In the genomic region with DNA sequence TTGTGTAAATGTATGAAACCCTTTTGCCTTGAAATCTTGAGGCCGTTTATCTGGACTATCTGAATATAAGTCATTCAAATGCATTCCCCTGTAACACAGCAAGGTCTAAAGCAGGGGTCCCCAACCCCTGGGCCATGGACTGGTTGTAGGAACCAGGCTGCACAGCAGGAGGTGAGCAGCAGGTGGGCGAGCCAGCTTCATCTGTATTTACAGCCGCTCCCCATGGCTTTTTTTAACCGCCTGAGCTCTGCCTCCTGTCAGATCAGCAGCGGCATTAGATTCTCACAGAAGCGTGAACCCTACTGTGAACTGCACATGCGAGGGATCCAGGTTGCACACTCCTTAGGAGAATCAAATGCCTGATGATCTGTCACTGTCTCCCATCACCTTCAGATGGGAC, we compare ENCODE assay signal across 25 cellular contexts. TPM values are rescaled to one million over a fixed set of nuclear protein-coding genes. Genes with fewer than 3 reads are reported as not detected.
DNase-seq lines count a peak whose midpoint lies in the region; FAIRE-seq and TF ChIP-seq lines count a peak whose summit lies in the region.
"Had no signal": no experiment of that assay in that cellular context is flagged by ENCODE, and none has a peak within 500 bp of the region (broad histone marks: within the 10 kb centered on the region; RNA-seq: fewer than 3 reads in every experiment).

No MANE protein-coding gene starts in this region.

- H2BK12ac ChIP-seq in H1 (ENCODE audit: low read depth, low read length) = no peak overlapping the region

- H2BK120ac ChIP-seq in H1 (replicated peaks; ENCODE audit: low read depth, low read length) = no peak overlapping the region

- no peak overlapping the region for H3K9ac ChIP-seq in H1 (replicated peaks in 1 of 4; ENCODE audit: extremely low read depth in 1 of 4, low read depth in 3 of 4, low read length in 3 of 4)
- H3K9ac ChIP-seq: BLaER1 treated with 17β-estradiol and CSF1 and Interleukin-3, amounts not matched to agents 10 nM and 100 nM had no signal

- H4K20me1 ChIP-seq in H1 (replicated peaks in 1 of 2; ENCODE audit: control insufficient read depth in 1 of 2, insufficient read depth in 2 of 2, low read length in 2 of 2) = no peaks in the 10 kb centered on the region
- H4K20me1 ChIP-seq: BLaER1 treated with 17β-estradiol and CSF1 and Interleukin-3, amounts not matched to agents 10 nM and 100 nM had no signal

- H3K27ac ChIP-seq in HEK293 (ENCODE audit: extremely low read depth, low read depth, low read length) (no peak overlapping the region), H1 (ENCODE audit: low read depth, low read length) (no peak overlapping the region)
- H3K27ac ChIP-seq: A549; BLaER1 treated with 17β-estradiol and CSF1 and Interleukin-3, amounts not matched to agents 10 nM and 100 nM had no signal

- H3K4me1 ChIP-seq in HEK293 (ENCODE audit: control insufficient read depth, insufficient read depth, low read length) (no peaks in the 10 kb centered on the region), H1 (replicated peaks in 1 of 4; ENCODE audit: control insufficient read depth in 3 of 4, insufficient read depth in 4 of 4, low read length in 3 of 4) (peaks cover 0 to 7% (median 3%) of the 10 kb centered on the region in 4 experiments; a peak in 6 of 7 replicates)
- H3K4me1 ChIP-seq: A549, BE2C had no signal

- no peak overlapping the region for H4K8ac ChIP-seq in H1 (ENCODE audit: extremely low read depth, insufficient read depth, low read length)

- TF ChIP-seq POLR2A in H1 (IDR thresholded peaks at IDR 0.05; ENCODE audit: control extremely low read depth in 1 of 2, low read depth in 2 of 2, low read length in 2 of 2) = no peak

- H3K36me3 ChIP-seq in HEK293 (ENCODE audit: control insufficient read depth in 2 of 2, insufficient read depth in 1 of 2, low read length in 2 of 2) (no peaks in the 10 kb centered on the region), H1 (ENCODE audit: control insufficient read depth in 2 of 4, insufficient read depth in 4 of 4, low read length in 3 of 4) (no peaks in the 10 kb centered on the region)
- H3K36me3 ChIP-seq: BE2C; BLaER1 treated with 17β-estradiol and CSF1 and Interleukin-3, amounts not matched to agents 10 nM and 100 nM had no signal

- no peak overlapping the region for H2BK20ac ChIP-seq in H1 (ENCODE audit: low read length)

- POLR2A ChIA-PET in HEK293 (lab: Yijun Ruan, JAX) = no interaction called here
- POLR2A ChIA-PET in H1 (lab: Charles Lee; ENCODE audit: partially characterized antibody) = interaction anchor here (0.7 kb wide), 1 partner anchor 32 kb away, joined by 3 read pairs; no protein-coding TSS in a partner anchor

- no peaks in the 10 kb centered on the region for H3K23me2 ChIP-seq in H1 (ENCODE audit: low read depth, low read length)

- H3K4ac ChIP-seq in H1 (replicated peaks; ENCODE audit: insufficient read length, low read depth, low read length) = no peak overlapping the region

- TF ChIP-seq CTCF in HEK293 (tag by site-specific recombination; IDR thresholded peaks at IDR 0.05) (no peak), H1 (IDR thresholded peaks at IDR 0.05; ENCODE audit: control extremely low read depth in 1 of 3, insufficient read depth in 1 of 3, low read depth in 1 of 3, low read length in 3 of 3) (no peak)

- H3K9me3 ChIP-seq in HEK293 (ENCODE audit: control insufficient read depth, insufficient read depth, low read depth, low read length) = no peaks in the 10 kb centered on the region
- H3K9me3 ChIP-seq in H1 (ENCODE audit: insufficient read depth in 2 of 2, low read depth in 1 of 2, low read length in 1 of 2) = no peaks in the 10 kb centered on the region
- H3K9me3 ChIP-seq: A549; BE2C; BLaER1 treated with 17β-estradiol and CSF1 and Interleukin-3, amounts not matched to agents 10 nM and 100 nM had no signal

- H3K18ac ChIP-seq in H1 (ENCODE audit: extremely low read depth, low read length) = no peak overlapping the region

- H3K23ac ChIP-seq in H1 (ENCODE audit: insufficient read length) = no peak overlapping the region

- no peak overlapping the region for H4K91ac ChIP-seq in H1 (replicated peaks; ENCODE audit: insufficient read length, low read length)

- H2AK5ac ChIP-seq in H1 (ENCODE audit: low read depth, low read length) = no peak overlapping the region

- no peak for TF ChIP-seq EP300 in H1 (IDR thresholded peaks at IDR 0.05; ENCODE audit: borderline replicate concordance in 1 of 2, low read depth in 2 of 2, low read length in 2 of 2)

- H3K56ac ChIP-seq in H1 (replicated peaks; ENCODE audit: insufficient read length, low read depth, low read length) = no peak overlapping the region

- no peak overlapping the region for H2BK5ac ChIP-seq in H1 (ENCODE audit: low read depth, low read length)

- TF ChIP-seq RAD21 in H1 (IDR thresholded peaks at IDR 0.05 in 1 of 2, conservative IDR thresholded peaks at IDR 0.05 in 1 of 2; ENCODE audit: low read depth in 2 of 2, low read length in 2 of 2) = no peak

- H3K4me2 ChIP-seq in H1 (ENCODE audit: insufficient read depth in 1 of 2, low read depth in 2 of 2, low read length in 2 of 2) = peak overlapping the region; percentile 12 to 39; a peak in 1 of 4 replicates
- H3K4me2 ChIP-seq: A549; BLaER1 treated with 17β-estradiol and CSF1 and Interleukin-3, amounts not matched to agents 10 nM and 100 nM had no signal

- H3K27me3 ChIP-seq in H1 (replicated peaks in 1 of 4; ENCODE audit: control insufficient read depth in 3 of 4, extremely low read depth in 1 of 4, insufficient read depth in 3 of 4, low read length in 3 of 4) = no peaks in the 10 kb centered on the region
- H3K27me3 ChIP-seq: BLaER1 treated with 17β-estradiol and CSF1 and Interleukin-3, amounts not matched to agents 10 nM and 100 nM had no signal

- CTCF ChIA-PET in HEK293 (lab: Yijun Ruan, JAX) (interaction anchor here (0.6 kb wide), 1 partner anchor 1610 kb away, joined by 4 read pairs; no protein-coding TSS in a partner anchor), H1 (lab: Charles Lee; ENCODE audit: partially characterized antibody) (no interaction called here)

- H2BK15ac ChIP-seq in H1 (ENCODE audit: low read length) = no peak overlapping the region

- H4K5ac ChIP-seq in H1 (ENCODE audit: insufficient read length, low read depth, low read length) = no peak overlapping the region

- no peak overlapping the region for H3K4me3 ChIP-seq in HEK293 (ENCODE audit: low read depth, low read length)
- H3K4me3 ChIP-seq in H1 (ENCODE audit: extremely low read depth in 1 of 4, insufficient read depth in 2 of 4, low read depth in 3 of 4, low read length in 4 of 4) = no peak overlapping the region
- H3K4me3 ChIP-seq: A549; BLaER1 treated with 17β-estradiol and CSF1 and Interleukin-3, amounts not matched to agents 10 nM and 100 nM had no signal

- H2AFZ ChIP-seq in H1 (ENCODE audit: low read length) = no peak overlapping the region

- H3K79me1 ChIP-seq in H1 (ENCODE audit: low read depth, low read length) = no peaks in the 10 kb centered on the region

- peak; percentile 14 for DNase-seq in NCI-H146 (lab: John Stamatoyannopoulos, UW)
- no peak for DNase-seq in NCI-H146 treated with DMSO at 0.1 percent for 48 hours (lab: John Stamatoyannopoulos, UW; ENCODE audit: unreplicated experiment)
- DNase-seq in ELF-1 (ENCODE audit: low read depth, low spot score) = peak; percentile 26
- DNase-seq in H1 (ENCODE audit: low read depth in 1 of 2, low spot score in 2 of 2) = no peak
- no peak for DNase-seq in SKM-1 treated with dmso at 0.1 percent for 144 hours (lab: John Stamatoyannopoulos, UW; ENCODE audit: unreplicated experiment)
- no peak for DNase-seq in DMS114 treated with DMSO at 0.1 percent for 48 hours (lab: John Stamatoyannopoulos, UW; ENCODE audit: unreplicated experiment)
- DNase-seq in HK-2 (ENCODE audit: unreplicated experiment) = no peak
- DNase-seq: 8988T; ACHN; AML-193; BE2C; CD4-positive, alpha-beta T cell; CD8-positive, alpha-beta memory T cell; DMS79; EL; GF-D8; H9; HFFc6 had no signal

- no peak for FAIRE-seq in H1 (lab: Jason Lieb, UNC)
- FAIRE-seq: A549, D721Med, GM12892 had no signal

- WGBS in H1 (ENCODE audit: extremely low coverage in 1 of 2, insufficient coverage in 1 of 2, insufficient read length in 1 of 2, insufficient replicate concordance in 2 of 2, low coverage in 1 of 2, low lambda C conversion rate in 2 of 2, missing lambda C conversion rate in 1 of 2), 2 experiments = 59% methylated on average over 7 of the region's 7 CpGs; no CpG with 5 or more reads in 1 of the 2 experiments

- H3K14ac ChIP-seq in H1 (ENCODE audit: insufficient read length) = no peak overlapping the region

- no peaks in the 10 kb centered on the region for H3K79me2 ChIP-seq in H1 (ENCODE audit: control insufficient read depth in 1 of 2, insufficient read depth in 2 of 2, low read length in 2 of 2)

TF ChIP-seq in HEK293, 187 proteins besides CTCF, POLR2A, EP300 and RAD21 (continues in another document):
- TF ChIP-seq ZNF701 (tag by site-specific recombination; IDR thresholded peaks at IDR 0.05) (no peak), ZNF830 (tag by site-specific recombination; IDR thresholded peaks at IDR 0.05; ENCODE audit: low read depth) (no peak)

TF ChIP-seq in H1, 55 proteins besides CTCF, POLR2A, EP300 and RAD21 (continues in another document):
- TF ChIP-seq TCF12 (IDR thresholded peaks at IDR 0.05; ENCODE audit: low read depth, low read length) (no peak), BCL11A (IDR thresholded peaks at IDR 0.05; ENCODE audit: low read depth in 2 of 2, low read length in 2 of 2) (no peak)
- TF ChIP-seq, protein P1, sequence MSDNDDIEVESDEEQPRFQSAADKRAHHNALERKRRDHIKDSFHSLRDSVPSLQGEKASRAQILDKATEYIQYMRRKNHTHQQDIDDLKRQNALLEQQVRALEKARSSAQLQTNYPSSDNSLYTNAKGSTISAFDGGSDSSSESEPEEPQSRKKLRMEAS (IDR thresholded peaks at IDR 0.05) = no peak

RNA-seq across cellular contexts. Expression of a gene that starts 24.1 kb away (rescaled TPM):
- 0.71 and 0.78 TPM in 2 replicates for total RNA-seq in H1 (2021; fragmentation: NEBNext Ultra II Directional; extraction: Animal tissue kit (Norgen Biotek cat#: 25700))
- polyA plus RNA-seq in H1 (2011; rRNA removed) = 0.57 and 0.67 TPM in 2 replicates
- polyA plus RNA-seq in H1 (2011; cell fraction: cytosol; rRNA removed) = 0.94 TPM
- polyA plus RNA-seq in H1 (2011; cell fraction: nucleus; rRNA removed) = 1.3 TPM
- polyA plus RNA-seq in H1 (2012, experiment 1 of 2) = 0.76 to 0.93 TPM (median 0.85 TPM) in 4 replicates
- polyA plus RNA-seq in H1 (2012, experiment 2 of 2) = 0.05 TPM
- 0.59 TPM for polyA plus RNA-seq in H1 (2013, experiment 1 of 2)
- polyA plus RNA-seq in H1 (2013, experiment 2 of 2) = 0.35 TPM
- polyA minus RNA-seq in H1 (2011; rRNA and poly(A)+ RNA removed) = 2.2 and 3.1 TPM in 2 replicates
- 0.29 TPM for polyA minus RNA-seq in H1 (2011; cell fraction: cytosol; rRNA and poly(A)+ RNA removed)
- polyA minus RNA-seq in H1 (2011; cell fraction: nucleus; rRNA and poly(A)+ RNA removed) = 1.7 TPM
- total RNA-seq: CD4-positive, alpha-beta T cell; CD8-positive, alpha-beta memory T cell; G401; HFFc6 had no signal
- polyA plus RNA-seq: CD14-positive monocyte; CD8-positive, alpha-beta memory T cell had no signal

RNA-seq across cellular contexts. Expression of a gene that starts 32.0 kb away (rescaled TPM):
- 29.1 and 32.4 TPM in 2 replicates for total RNA-seq in H1 (2021; fragmentation: NEBNext Ultra II Directional; extraction: Animal tissue kit (Norgen Biotek cat#: 25700))
- 26.1 and 34.2 TPM in 2 replicates for polyA plus RNA-seq in H1 (2011; rRNA removed)
- polyA plus RNA-seq in H1 (2011; cell fraction: cytosol; rRNA removed) = 26.6 TPM
- polyA plus RNA-seq in H1 (2011; cell fraction: nucleus; rRNA removed) = 13.4 TPM
- polyA plus RNA-seq in H1 (2012, experiment 1 of 2) = 30.0 to 44.9 TPM (median 41.2 TPM) in 4 replicates
- 36.9 TPM for polyA plus RNA-seq in H1 (2012, experiment 2 of 2)
- polyA plus RNA-seq in H1 (2013, experiment 1 of 2) = 22.9 TPM
- 25.2 TPM for polyA plus RNA-seq in H1 (2013, experiment 2 of 2)
- polyA minus RNA-seq in H1 (2011; rRNA and poly(A)+ RNA removed) = 52.1 and 65.1 TPM in 2 replicates
- 17.9 TPM for polyA minus RNA-seq in H1 (2011; cell fraction: cytosol; rRNA and poly(A)+ RNA removed)
- 29.1 TPM for polyA minus RNA-seq in H1 (2011; cell fraction: nucleus; rRNA and poly(A)+ RNA removed)

Comparison
In these comparisons a context has a peak if more than half of its experiments do, and no peak if none do; other contexts are left out.
1. DNase-seq: peak in NCI-H146 (single experiment) and ELF-1 (single experiment); none in NCI-H146 treated with DMSO at 0.1 percent for 48 hours (single experiment), H1 (0 of 2), SKM-1 treated with dmso at 0.1 percent for 144 hours (single experiment), DMS114 treated with DMSO at 0.1 percent for 48 hours (single experiment) and HK-2 (single experiment).